ENCODE assay signal across 8 cellular contexts in genomic region chr11:72781313-72782080, GRCh38. TPM values are rescaled to one million over a fixed set of nuclear protein-coding genes. Genes with fewer than 3 reads are reported as not detected.
DNase-seq lines count a peak whose midpoint lies in the region; ATAC-seq, FAIRE-seq and TF ChIP-seq lines count a peak whose summit lies in the region.

No MANE protein-coding gene starts in this region.

- H3K27ac Mint-ChIP-seq in naive thymus-derived CD4-positive, alpha-beta T cell, result peak overlapping the region in 8 of 9 donors; percentile 11 to 84 (median 68)

- H2BK15ac ChIP-seq in H1 (ENCODE audit: low read length), result 0 out of 2 replicates have a peak overlapping the region, but pooled peaks have one; percentile 81

- peaks cover 5 to 19% (median 13%) of the 10 kb centered on the region in 4 experiments for H3K4me1 ChIP-seq in H1 (replicated peaks in 1 of 4; ENCODE audit: control insufficient read depth in 3 of 4, insufficient read depth in 4 of 4, low read length in 3 of 4)
- peaks cover 7 to 14% of the 10 kb centered on the region in 2 donors for H3K4me1 ChIP-seq in naive thymus-derived CD4-positive, alpha-beta T cell (ENCODE audit: control insufficient read depth in 2 of 2, insufficient read depth in 2 of 2, low read length in 2 of 2)
- H3K4me1 ChIP-seq in subcutaneous abdominal adipose tissue (ENCODE audit: control insufficient read depth in 5 of 5, insufficient read depth in 5 of 5, low read length in 5 of 5), result peaks cover 0 to 35% (median 20%) of the 10 kb centered on the region in 5 donors

- TF ChIP-seq POLR2A in H1 (IDR thresholded peaks at IDR 0.05; ENCODE audit: control extremely low read depth in 1 of 2, low read depth in 2 of 2, low read length in 2 of 2), result no peak

- no peak overlapping the region for H3K23ac ChIP-seq in H1 (ENCODE audit: insufficient read length)

- H4K5ac ChIP-seq in H1 (ENCODE audit: insufficient read length, low read depth, low read length), result no peak overlapping the region

- POLR2A ChIA-PET in GM10248 (lab: Yijun Ruan, JAX) (interaction anchor here (1.5 kb wide), 1 partner anchor 11 kb away, joined by 3 read pairs; no protein-coding TSS in a partner anchor), H1 (lab: Charles Lee; ENCODE audit: partially characterized antibody) (interaction anchor here (0.8 to 1.8 kb wide), 7 partner anchors 11 to 557 kb away, joined by 3 to 8 read pairs (median 3); partner anchors contain the start of genes INPPL1 and STARD10)
- POLR2A ChIA-PET in naive thymus-derived CD4-positive, alpha-beta T cell (lab: Charles Lee), result interaction anchor here (1.1 to 2.7 kb wide), 3 partner anchors 11 to 59 kb away, joined by 6 to 16 read pairs (median 15); partner anchors contain the start of gene STARD10

- TF ChIP-seq RAD21 in H1 (IDR thresholded peaks at IDR 0.05 in 1 of 2, conservative IDR thresholded peaks at IDR 0.05 in 1 of 2; ENCODE audit: low read depth in 2 of 2, low read length in 2 of 2), result no peak

- H3K79me1 ChIP-seq in H1 (ENCODE audit: low read depth, low read length), result peaks cover 8% of the 10 kb centered on the region

- no peak overlapping the region; the same call in 1 of the 2 replicates for H2BK12ac ChIP-seq in H1 (ENCODE audit: low read depth, low read length)

- no peak overlapping the region for H2BK120ac ChIP-seq in H1 (replicated peaks; ENCODE audit: low read depth, low read length)

- H2BK20ac ChIP-seq in H1 (ENCODE audit: low read length), result 0 out of 2 replicates have a peak overlapping the region, but pooled peaks have one; percentile 6

- no peak overlapping the region for H3K56ac ChIP-seq in H1 (replicated peaks; ENCODE audit: insufficient read length, low read depth, low read length)

- ATAC-seq in naive thymus-derived CD4-positive, alpha-beta T cell, result peak; percentile 92

- H3K4me2 ChIP-seq in H1 (ENCODE audit: insufficient read depth in 1 of 2, low read depth in 2 of 2, low read length in 2 of 2), result peak overlapping the region; percentile 83 to 88

- FAIRE-seq in H1 (lab: Jason Lieb, UNC), result no peak

- peak overlapping the region; percentile 67 for H4K91ac ChIP-seq in H1 (replicated peaks; ENCODE audit: insufficient read length, low read length)

- H3K4me3 Mint-ChIP-seq in naive thymus-derived CD4-positive, alpha-beta T cell, result peak overlapping the region; percentile 73 to 89 (median 84)

- H2AFZ ChIP-seq in H1 (ENCODE audit: low read length), result peak overlapping the region; percentile 18; the same call in 1 of the 2 replicates

- DNase-seq in GM10248 (ENCODE audit: extremely low spot score) (peak; percentile 83), LNCaP clone FGC (ENCODE audit: low read depth) (no peak), H1 (ENCODE audit: low read depth in 1 of 2, low spot score in 2 of 2) (peak in 1 of 2 experiments; percentile 63), NK-92 (lab: John Stamatoyannopoulos, UW; ENCODE audit: unreplicated experiment) (no peak), RKO (ENCODE audit: low spot score) (no peak)
- DNase-seq in activated CD8-positive, alpha-beta memory T cell treated with anti-CD3 and anti-CD28 coated beads for 24 hours, result peak; percentile 75
- peak; percentile 39 to 68 (median 49) for DNase-seq in naive thymus-derived CD4-positive, alpha-beta T cell

- H3K36me3 ChIP-seq in H1 (ENCODE audit: control insufficient read depth in 2 of 4, insufficient read depth in 4 of 4, low read length in 3 of 4) (no peaks in the 10 kb centered on the region), subcutaneous abdominal adipose tissue (ENCODE audit: control insufficient read depth in 5 of 5, insufficient read depth in 5 of 5, low read length in 5 of 5) (no peaks in the 10 kb centered on the region)
- no peaks in the 10 kb centered on the region for H3K36me3 ChIP-seq in naive thymus-derived CD4-positive, alpha-beta T cell (ENCODE audit: control insufficient read depth in 2 of 3, insufficient read depth in 3 of 3, low read length in 3 of 3)

- no peak overlapping the region for H2BK5ac ChIP-seq in H1 (ENCODE audit: low read depth, low read length)

- H3K27me3 ChIP-seq in H1 (replicated peaks in 1 of 4; ENCODE audit: control insufficient read depth in 3 of 4, extremely low read depth in 1 of 4, insufficient read depth in 3 of 4, low read length in 3 of 4) (peaks cover 0 to 12% (median 6%) of the 10 kb centered on the region in 4 experiments; a peak in 3 of 7 replicates), subcutaneous abdominal adipose tissue (ENCODE audit: control insufficient read depth in 5 of 5, insufficient read depth in 4 of 5, low read length in 5 of 5) (peaks cover 0 to 2% (median 0%) of the 10 kb centered on the region in 5 donors)
- H3K27me3 ChIP-seq in naive thymus-derived CD4-positive, alpha-beta T cell (ENCODE audit: control insufficient read depth in 2 of 2, insufficient read depth in 2 of 2, low read length in 2 of 2), result no peaks in the 10 kb centered on the region

- intact Hi-C loops in naive thymus-derived CD4-positive, alpha-beta T cell (cut with micrococcal nuclease), result loop anchor here (1.0 to 2.0 kb wide), 5 partner anchors 12 to 33 kb away; partner anchors contain the start of genes ARAP1 (in 2 of the 2) and ATG16L2 (in 1 of the 2)

- H3K36me3 Mint-ChIP-seq in naive thymus-derived CD4-positive, alpha-beta T cell, result peaks cover 0 to 4% (median 0%) of the 10 kb centered on the region in 5 donors

- no peak overlapping the region for H2AK5ac ChIP-seq in H1 (ENCODE audit: low read depth, low read length)

- TF ChIP-seq CTCF in GM10248 (IDR thresholded peaks at IDR 0.05; ENCODE audit: control extremely low read depth, extremely low read depth, low read depth, missing control alignments) (no peak), LNCaP clone FGC (IDR thresholded peaks at IDR 0.05; ENCODE audit: control insufficient read depth, extremely low read depth, insufficient read depth) (no peak), H1 (IDR thresholded peaks at IDR 0.05; ENCODE audit: control extremely low read depth in 1 of 3, insufficient read depth in 1 of 3, low read depth in 1 of 3, low read length in 3 of 3) (no peak)

- H4K8ac ChIP-seq in H1 (ENCODE audit: extremely low read depth, insufficient read depth, low read length), result no peak overlapping the region

- CTCF ChIA-PET in GM10248 (lab: Yijun Ruan, JAX), result interaction anchor here (0.9 to 11.8 kb wide), 9 partner anchors 10 to 570 kb away, joined by 3 to 88 read pairs (median 3); partner anchors contain the start of gene STARD10
- CTCF ChIA-PET in H1 (lab: Charles Lee; ENCODE audit: partially characterized antibody), result interaction anchor here (0.7 to 2.4 kb wide), 12 partner anchors 12 to 458 kb away, joined by 3 to 33 read pairs (median 4); partner anchors contain the start of gene STARD10
- CTCF ChIA-PET in naive thymus-derived CD4-positive, alpha-beta T cell (lab: Charles Lee), result interaction anchor here (0.5 to 1.8 kb wide), 6 partner anchors 11 to 347 kb away, joined by 3 to 10 read pairs (median 4); partner anchors contain the start of genes CLPB and STARD10

- H3K18ac ChIP-seq in H1 (ENCODE audit: extremely low read depth, low read length), result no peak overlapping the region; the same call in 1 of the 2 replicates

- WGBS in H1 (ENCODE audit: extremely low coverage in 1 of 2, insufficient coverage in 1 of 2, insufficient read length in 1 of 2, insufficient replicate concordance in 2 of 2, low coverage in 1 of 2, low lambda C conversion rate in 2 of 2, missing lambda C conversion rate in 1 of 2), 2 experiments, result 0% methylated on average over 8 of the region's 89 CpGs; no CpG with 5 or more reads in 1 of the 2 experiments

- H3K79me2 ChIP-seq in H1 (ENCODE audit: control insufficient read depth in 1 of 2, insufficient read depth in 2 of 2, low read length in 2 of 2), result no peaks in the 10 kb centered on the region

- peaks cover 23 to 34% (median 27%) of the 10 kb centered on the region in 7 donors for H3K4me1 Mint-ChIP-seq in naive thymus-derived CD4-positive, alpha-beta T cell

- H4K20me1 ChIP-seq in H1 (replicated peaks in 1 of 2; ENCODE audit: control insufficient read depth in 1 of 2, insufficient read depth in 2 of 2, low read length in 2 of 2), result peaks cover 1 to 3% of the 10 kb centered on the region in 2 experiments

- TF ChIP-seq EP300 in H1 (IDR thresholded peaks at IDR 0.05; ENCODE audit: borderline replicate concordance in 1 of 2, low read depth in 2 of 2, low read length in 2 of 2), result no peak

- H3K23me2 ChIP-seq in H1 (ENCODE audit: low read depth, low read length), result peaks cover 11% of the 10 kb centered on the region

- H3K9me3 ChIP-seq in H1 (ENCODE audit: insufficient read depth in 2 of 2, low read depth in 1 of 2, low read length in 1 of 2) (no peaks in the 10 kb centered on the region), subcutaneous abdominal adipose tissue (ENCODE audit: control insufficient read depth in 5 of 5, low read length in 5 of 5) (no peaks in the 10 kb centered on the region)
- H3K9me3 ChIP-seq in naive thymus-derived CD4-positive, alpha-beta T cell (ENCODE audit: control insufficient read depth in 2 of 3, low read length in 3 of 3), result no peaks in the 10 kb centered on the region

- no peaks in the 10 kb centered on the region for H3K9me3 Mint-ChIP-seq in naive thymus-derived CD4-positive, alpha-beta T cell

- H3K4me3 ChIP-seq in LNCaP clone FGC (ENCODE audit: low read depth, low read length), result peak overlapping the region; percentile 71
- H3K4me3 ChIP-seq in H1 (ENCODE audit: extremely low read depth in 1 of 4, insufficient read depth in 2 of 4, low read depth in 3 of 4, low read length in 4 of 4), result peak overlapping the region; percentile 42 to 76 (median 57)
- H3K4me3 ChIP-seq in naive thymus-derived CD4-positive, alpha-beta T cell (ENCODE audit: low read length), result peak overlapping the region; percentile 52
- peak overlapping the region; percentile 47 to 62 (median 58) for H3K4me3 ChIP-seq in subcutaneous abdominal adipose tissue (ENCODE audit: low read depth in 1 of 5, low read length in 5 of 5)

- H3K27me3 Mint-ChIP-seq in naive thymus-derived CD4-positive, alpha-beta T cell, result peaks cover 0 to 6% (median 0%) of the 10 kb centered on the region in 5 donors

- H3K14ac ChIP-seq in H1 (ENCODE audit: insufficient read length), result no peak overlapping the region

- H3K27ac ChIP-seq in H1 (ENCODE audit: low read depth, low read length) (no peak overlapping the region), subcutaneous abdominal adipose tissue (ENCODE audit: low read depth, low read length) (no peak overlapping the region)
- peak overlapping the region; percentile 71 for H3K27ac ChIP-seq in naive thymus-derived CD4-positive, alpha-beta T cell (ENCODE audit: low read depth, low read length)

- no peak overlapping the region for H3K4ac ChIP-seq in H1 (replicated peaks; ENCODE audit: insufficient read length, low read depth, low read length)

- H3K9ac ChIP-seq in H1 (replicated peaks in 1 of 4; ENCODE audit: extremely low read depth in 1 of 4, low read depth in 3 of 4, low read length in 3 of 4), result no peak overlapping the region
- peak overlapping the region in 4 of 5 donors; percentile 2 to 57 (median 50) for H3K9ac ChIP-seq in subcutaneous abdominal adipose tissue (ENCODE audit: low read length in 5 of 5)

RNA-seq across cellular contexts. Expression of gene STARD10, which starts 12.3 kb away (rescaled TPM):
- 23.7 and 25.3 TPM in 2 replicates for total RNA-seq in H1 (2021; fragmentation: NEBNext Ultra II Directional; extraction: Animal tissue kit (Norgen Biotek cat#: 25700))
- 35.7 and 57.1 TPM in 2 replicates for polyA plus RNA-seq in H1 (2011; rRNA removed)
- 41.5 TPM for polyA plus RNA-seq in H1 (2011; cell fraction: cytosol; rRNA removed)
- polyA plus RNA-seq in H1 (2011; cell fraction: nucleus; rRNA removed), result 74.6 TPM
- 26.5 to 39.2 TPM (median 33.0 TPM) in 4 replicates for polyA plus RNA-seq in H1 (2012, experiment 1 of 2)
- 26.5 TPM for polyA plus RNA-seq in H1 (2012, experiment 2 of 2)
- 16.4 TPM for polyA plus RNA-seq in H1 (2013, experiment 1 of 2)
- 14.7 TPM for polyA plus RNA-seq in H1 (2013, experiment 2 of 2)
- 31.9 and 36.2 TPM in 2 replicates for polyA minus RNA-seq in H1 (2011; rRNA and poly(A)+ RNA removed)
- polyA minus RNA-seq in H1 (2011; cell fraction: cytosol; rRNA and poly(A)+ RNA removed), result 19.2 TPM
- 19.1 TPM for polyA minus RNA-seq in H1 (2011; cell fraction: nucleus; rRNA and poly(A)+ RNA removed)
- 10 to 100 TPM; 10.9 to 26.1 (median 16.4) TPM for total RNA-seq in naive thymus-derived CD4-positive, alpha-beta T cell
- polyA plus RNA-seq in naive thymus-derived CD4-positive, alpha-beta T cell, result 10 to 100 TPM; 18.4 to 20.0 TPM

RNA-seq across cellular contexts. Expression of gene ARAP1, which starts 29.3 kb away (rescaled TPM):
- 59.5 and 61.6 TPM in 2 replicates for total RNA-seq in H1 (2021; fragmentation: NEBNext Ultra II Directional; extraction: Animal tissue kit (Norgen Biotek cat#: 25700))
- 25.7 and 39.9 TPM in 2 replicates for polyA plus RNA-seq in H1 (2011; rRNA removed)
- 34.5 TPM for polyA plus RNA-seq in H1 (2011; cell fraction: cytosol; rRNA removed)
- 123 TPM for polyA plus RNA-seq in H1 (2011; cell fraction: nucleus; rRNA removed)
- 39.5 to 54.2 TPM (median 51.4 TPM) in 4 replicates for polyA plus RNA-seq in H1 (2012, experiment 1 of 2)
- polyA plus RNA-seq in H1 (2012, experiment 2 of 2), result 53.3 TPM
- 28.7 TPM for polyA plus RNA-seq in H1 (2013, experiment 1 of 2)
- polyA plus RNA-seq in H1 (2013, experiment 2 of 2), result 25.5 TPM
- polyA minus RNA-seq in H1 (2011; rRNA and poly(A)+ RNA removed), result 39.5 and 45.8 TPM in 2 replicates
- polyA minus RNA-seq in H1 (2011; cell fraction: cytosol; rRNA and poly(A)+ RNA removed), result 52.5 TPM
- polyA minus RNA-seq in H1 (2011; cell fraction: nucleus; rRNA and poly(A)+ RNA removed), result 66.4 TPM
- total RNA-seq in naive thymus-derived CD4-positive, alpha-beta T cell, result 100 to 1,000 TPM; 119 to 317 (median 156) TPM
- polyA plus RNA-seq in naive thymus-derived CD4-positive, alpha-beta T cell, result 10 to 100 TPM; 30.4 to 55.3 TPM

RNA-seq across cellular contexts. Expression of gene ATG16L2, which starts 32.7 kb away (rescaled TPM):
- total RNA-seq in H1 (2021; fragmentation: NEBNext Ultra II Directional; extraction: Animal tissue kit (Norgen Biotek cat#: 25700)), result 11.0 and 11.7 TPM in 2 replicates
- 18.5 and 23.4 TPM in 2 replicates for polyA plus RNA-seq in H1 (2011; rRNA removed)
- 26.6 TPM for polyA plus RNA-seq in H1 (2011; cell fraction: cytosol; rRNA removed)
- polyA plus RNA-seq in H1 (2011; cell fraction: nucleus; rRNA removed), result 154 TPM
- polyA plus RNA-seq in H1 (2012, experiment 1 of 2), result 11.4 to 21.9 TPM (median 16.3 TPM) in 4 replicates
- 6.5 TPM for polyA plus RNA-seq in H1 (2012, experiment 2 of 2)
- polyA plus RNA-seq in H1 (2013, experiment 1 of 2), result 7.1 TPM
- 6.3 TPM for polyA plus RNA-seq in H1 (2013, experiment 2 of 2)
- polyA minus RNA-seq in H1 (2011; rRNA and poly(A)+ RNA removed), result 15.4 and 15.5 TPM in 2 replicates
- polyA minus RNA-seq in H1 (2011; cell fraction: cytosol; rRNA and poly(A)+ RNA removed), result 7.7 TPM
- polyA minus RNA-seq in H1 (2011; cell fraction: nucleus; rRNA and poly(A)+ RNA removed), result 34.3 TPM
- total RNA-seq in naive thymus-derived CD4-positive, alpha-beta T cell, result 100 to 1,000 TPM in 4 of 5 experiments, 10 to 100 TPM in 1; 99.5 to 199 (median 166) TPM
- polyA plus RNA-seq in naive thymus-derived CD4-positive, alpha-beta T cell, result 10 to 100 TPM; 12.8 to 19.9 TPM

Comparison
In these comparisons a context has a peak if more than half of its experiments do, and no peak if none do; other contexts are left out.
1. DNase-seq: peak in GM10248 (single experiment), activated CD8-positive, alpha-beta memory T cell treated with anti-CD3 and anti-CD28 coated beads for 24 hours (single experiment) and naive thymus-derived CD4-positive, alpha-beta T cell (9 of 9); none in LNCaP clone FGC (single experiment), NK-92 (single experiment) and RKO (single experiment).
2. H3K9ac ChIP-seq: peak in subcutaneous abdominal adipose tissue (4 of 5); none in H1 (0 of 4).
3. Peak in every context shown above with its lines, with median percentiles within 50 percentile points of each other: H3K4me3 ChIP-seq.